In genomic region chr12:93137656-93138612, GRCh38 we compare ENCODE assay signal across 8 cellular contexts.
DNase-seq lines count a peak whose midpoint lies in the region; ATAC-seq and TF ChIP-seq lines count a peak whose summit lies in the region.

No MANE protein-coding gene starts in this region.

- ATAC-seq in GM18517 (IDR thresholded peaks at IDR 0.05; ENCODE audit: unreplicated experiment) (peak; percentile 42), HG02759 (IDR thresholded peaks at IDR 0.05; ENCODE audit: unreplicated experiment) (peak; percentile 55), SK-N-SH treated with all-trans-retinoic acid at 6 μM for 48 hours (peak; percentile 87), lung (ENCODE audit: insufficient read depth, low FRiP score) (no peak)

- WGBS in lung, 2 donors: 67 to 77% methylated on average over 6 of the region's 6 CpGs

- H3K4me3 ChIP-seq in lung: no peak overlapping the region
- no peak overlapping the region for H3K4me3 ChIP-seq in WERI-Rb-1 (ENCODE audit: low read depth, low read length)
- H3K4me3 ChIP-seq in effector memory CD4-positive, alpha-beta T cell (ENCODE audit: insufficient read depth, low read depth, low read length, poor library complexity, severe bottlenecking): no peak overlapping the region

- H3K4me1 ChIP-seq in lung (ENCODE audit: control insufficient read depth in 2 of 2, insufficient read depth in 2 of 2, low read length in 2 of 2): peaks cover 10 to 11% of the 10 kb centered on the region in 2 donors
- no peaks in the 10 kb centered on the region for H3K4me1 ChIP-seq in effector memory CD4-positive, alpha-beta T cell (ENCODE audit: control insufficient read depth, insufficient read depth, low read length, poor library complexity, severe bottlenecking)

- H3K9me3 ChIP-seq in lung (ENCODE audit: control insufficient read depth in 2 of 2, insufficient read depth in 1 of 2, low read length in 1 of 2) (peaks cover 0 to 2% of the 10 kb centered on the region in 2 donors), WERI-Rb-1 (ENCODE audit: severe bottlenecking) (no peaks in the 10 kb centered on the region)
- H3K9me3 ChIP-seq in effector memory CD4-positive, alpha-beta T cell (ENCODE audit: control insufficient read depth, low read length): no peaks in the 10 kb centered on the region

- H3K27ac ChIP-seq in lung (ENCODE audit: low read depth in 1 of 2, low read length in 1 of 2) (peak overlapping the region; percentile 24 to 63), WERI-Rb-1 (no peak overlapping the region)
- no peak overlapping the region for H3K27ac ChIP-seq in effector memory CD4-positive, alpha-beta T cell (ENCODE audit: insufficient read depth, low read length, poor library complexity, severe bottlenecking)

- H3K27me3 ChIP-seq in lung (ENCODE audit: control insufficient read depth, insufficient read depth): no peaks in the 10 kb centered on the region
- H3K27me3 ChIP-seq in WERI-Rb-1 (ENCODE audit: insufficient read depth, low read depth, severe bottlenecking): no peaks in the 10 kb centered on the region
- no peaks in the 10 kb centered on the region for H3K27me3 ChIP-seq in effector memory CD4-positive, alpha-beta T cell (replicated peaks; ENCODE audit: control insufficient read depth, insufficient read depth, low read length, poor library complexity, severe bottlenecking)

- DNase-seq in lung (ENCODE audit: low spot score): no peak
- DNase-seq in UCSD-AML1 (lab: John Stamatoyannopoulos, UW; ENCODE audit: unreplicated experiment): no peak
- DNase-seq in NCI-H524 (lab: John Stamatoyannopoulos, UW): no peak
- no peak for DNase-seq in WERI-Rb-1
- no peak for DNase-seq in effector memory CD4-positive, alpha-beta T cell

- H3K36me3 ChIP-seq in lung (ENCODE audit: control insufficient read depth in 2 of 2, insufficient read depth in 2 of 2, low read length in 2 of 2) (no peaks in the 10 kb centered on the region), WERI-Rb-1 (no peaks in the 10 kb centered on the region)
- H3K36me3 ChIP-seq in effector memory CD4-positive, alpha-beta T cell (ENCODE audit: control insufficient read depth, insufficient read depth, low read length): no peaks in the 10 kb centered on the region

- TF ChIP-seq CTCF in lung (IDR thresholded peaks at IDR 0.05; ENCODE audit: control extremely low read depth, extremely low read depth): no peak
- no peak for TF ChIP-seq CTCF in WERI-Rb-1 (IDR thresholded peaks at IDR 0.05; ENCODE audit: low read depth, low read length)

TF ChIP-seq in SK-N-SH treated with all-trans-retinoic acid at 6 μM for 48 hours, 23 proteins besides CTCF, POLR2A, EP300 and RAD21:
- TF ChIP-seq CSDC2 (CRISPR knock-in tag; IDR thresholded peaks at IDR 0.05) (no peak), ISL1 (CRISPR knock-in tag; IDR thresholded peaks at IDR 0.05) (peak; percentile 65)

Comparison
In these comparisons a context has a peak if more than half of its experiments do, and no peak if none do; other contexts are left out.
1. H3K27ac ChIP-seq: peak in lung (2 of 2); none in WERI-Rb-1 (single experiment) and effector memory CD4-positive, alpha-beta T cell (single experiment).